ENCODE assay signal across 1 cellular context in genomic region chr13:113816925-113817859, GRCh38.
TF ChIP-seq lines count a peak whose summit lies in the region.

No MANE protein-coding gene starts in this region.

TF ChIP-seq in HEK293, 187 proteins besides CTCF, POLR2A, EP300 and RAD21 (continued from another document):
- TF ChIP-seq KLF10 (tag by site-specific recombination; IDR thresholded peaks at IDR 0.05) (0 out of 2 replicates have a peak, but pooled peaks have one; percentile 18), KLF9 (tag by site-specific recombination; IDR thresholded peaks at IDR 0.05; ENCODE audit: low read depth) (peak; percentile 46; the same call in 1 of the 2 replicates), ZNF660 (tag by site-specific recombination; IDR thresholded peaks at IDR 0.05) (peak; percentile 37; the same call in 1 of the 2 replicates), ZNF18 (tag by site-specific recombination; IDR thresholded peaks at IDR 0.05) (no peak), SP7 (tag by site-specific recombination; IDR thresholded peaks at IDR 0.05) (peak; percentile 55; the same call in 1 of the 2 replicates), SCRT2 (tag by site-specific recombination; IDR thresholded peaks at IDR 0.05) (no peak), ZNF501 (tag by site-specific recombination; IDR thresholded peaks at IDR 0.05) (no peak), SP2 (tag by site-specific recombination; IDR thresholded peaks at IDR 0.05) (0 out of 2 replicates have a peak, but pooled peaks have one; percentile 27), ZBTB11 (tag by site-specific recombination; conservative IDR thresholded peaks at IDR 0.05; ENCODE audit: low read depth) (no peak), KLF1 (tag by site-specific recombination; IDR thresholded peaks at IDR 0.05) (0 out of 2 replicates have a peak, but pooled peaks have one; percentile 15), ZSCAN18 (tag by site-specific recombination; IDR thresholded peaks at IDR 0.05) (no peak), KLF8 (tag by site-specific recombination; IDR thresholded peaks at IDR 0.05) (peak; percentile 52; the same call in 1 of the 2 replicates), ZIC2 (tag by site-specific recombination; IDR thresholded peaks at IDR 0.05) (peak; percentile 42), ZSCAN30 (tag by site-specific recombination; IDR thresholded peaks at IDR 0.05) (peak; percentile 49; the same call in 1 of the 2 replicates), AEBP2 (tag by site-specific recombination; IDR thresholded peaks at IDR 0.05; ENCODE audit: borderline replicate concordance) (no peak), ZBTB48 (tag by site-specific recombination; IDR thresholded peaks at IDR 0.05) (no peak), ZNF747 (tag by site-specific recombination; IDR thresholded peaks at IDR 0.05) (no peak), ZBTB10 (tag by site-specific recombination; IDR thresholded peaks at IDR 0.05) (no peak), GLIS2 (tag by site-specific recombination; IDR thresholded peaks at IDR 0.05) (peak; percentile 11; the same call in 1 of the 2 replicates), TCF7L2 (IDR thresholded peaks at IDR 0.05; ENCODE audit: borderline replicate concordance, low read depth, low read length) (peak; percentile 99), ZNF394 (tag by site-specific recombination; IDR thresholded peaks at IDR 0.05; ENCODE audit: borderline replicate concordance) (no peak)
